ENCODE assay signal across 14 cellular contexts in the genomic region with DNA sequence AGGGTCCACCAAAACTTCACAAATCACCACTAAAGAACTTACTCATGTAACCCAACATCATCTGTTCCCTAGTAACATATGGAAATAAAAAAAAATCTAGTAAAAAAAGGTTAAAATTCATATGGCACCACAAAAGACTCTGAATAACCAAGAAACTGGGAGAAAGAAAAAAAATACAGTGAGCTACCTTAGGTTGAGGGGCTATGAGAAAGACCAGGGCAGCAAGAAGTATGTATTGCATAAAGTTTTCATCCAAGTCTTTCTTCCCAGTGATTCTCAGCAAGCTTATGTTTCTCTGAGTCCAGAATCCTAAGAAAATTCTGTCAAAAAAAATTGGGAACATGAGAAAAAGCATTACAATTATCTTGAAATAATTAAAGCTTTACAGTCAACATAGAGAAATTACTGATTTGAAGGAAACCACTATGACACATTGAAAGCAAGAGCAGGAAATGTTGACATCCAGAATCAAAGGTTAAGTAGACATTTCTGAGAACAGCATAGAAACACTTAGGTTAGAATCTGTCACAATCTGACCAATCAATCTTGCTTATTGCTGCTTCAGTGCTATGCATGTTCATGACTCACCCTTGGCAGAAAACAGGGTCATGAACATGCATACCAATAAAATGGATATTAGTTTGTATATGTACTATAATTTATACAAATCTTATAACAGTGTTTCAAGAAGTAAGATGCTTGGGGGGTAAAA.
DNase-seq lines count a peak whose midpoint lies in the region; ATAC-seq, FAIRE-seq and TF ChIP-seq lines count a peak whose summit lies in the region.
"Had no signal": no experiment of that assay in that cellular context is flagged by ENCODE, and none has a peak within 500 bp of the region (broad histone marks: within the 10 kb centered on the region; RNA-seq: fewer than 3 reads in every experiment).

No MANE protein-coding gene starts in this region.

- H2AFZ ChIP-seq in SK-N-SH (ENCODE audit: low read depth): no peak overlapping the region
- no peak overlapping the region for H2AFZ ChIP-seq in GM12878 (ENCODE audit: control insufficient read depth, low read depth, low read length)

- H3K9ac ChIP-seq in SK-N-SH: no peak overlapping the region
- no peak overlapping the region for H3K9ac ChIP-seq in GM12878 (ENCODE audit: control insufficient read depth, insufficient read depth, low read length)
- H3K9ac ChIP-seq: neural progenitor cell had no signal

- peak overlapping the region; percentile 47 for H3K4me3 Mint-ChIP-seq in natural killer cell
- H3K4me3 Mint-ChIP-seq: neural progenitor cell had no signal

- TF ChIP-seq POLR2A in GM12878 (IDR thresholded peaks at IDR 0.05; ENCODE audit: low read depth, low read length): no peak

- no peak for FAIRE-seq in GM12878 (lab: Jason Lieb, UNC)

- intact Hi-C loops in GM12878 (cut with micrococcal nuclease; ENCODE audit: unreplicated experiment) (no loop called here), natural killer cell (cut with micrococcal nuclease) (no loop called here)

- no peaks in the 10 kb centered on the region for H3F3A ChIP-seq in SK-N-SH (replicated peaks; ENCODE audit: insufficient read depth)

- in situ Hi-C loops in GM12878 (cut with MboI): no loop called here

- no peak for ATAC-seq in SK-N-SH treated with all-trans-retinoic acid at 6 μM for 48 hours
- peak; percentile 97 for ATAC-seq in GM12878
- ATAC-seq in natural killer cell: peak; percentile 91 to 98 (median 95)
- ATAC-seq in GM19351 (IDR thresholded peaks at IDR 0.05; ENCODE audit: unreplicated experiment): no peak

- no peak overlapping the region for H3K27ac ChIP-seq in SK-N-SH (ENCODE audit: low read depth in 2 of 2, low read length in 1 of 2)
- no peak overlapping the region for H3K27ac ChIP-seq in GM12878 (ENCODE audit: control insufficient read depth, insufficient read depth)
- H3K27ac ChIP-seq: neural progenitor cell had no signal

- H3K36me3 Mint-ChIP-seq in natural killer cell: no peaks in the 10 kb centered on the region
- H3K36me3 Mint-ChIP-seq: neural progenitor cell had no signal

- RAD21 ChIA-PET in GM12878 (lab: Charles Lee; ENCODE audit: unreplicated experiment): interaction anchor here (1.0 kb wide), 1 partner anchor 11 kb away, joined by 3 read pairs; no protein-coding TSS in a partner anchor

- H4K20me1 ChIP-seq in SK-N-SH (ENCODE audit: insufficient read depth) (no peaks in the 10 kb centered on the region), GM12878 (ENCODE audit: control insufficient read depth, insufficient read depth) (no peaks in the 10 kb centered on the region)

- SMC1A ChIA-PET in GM12878 (lab: Charles Lee; ENCODE audit: uncharacterized antibody, unreplicated experiment): interaction anchor here (2.8 kb wide), 1 partner anchor 11 kb away, joined by 15 read pairs; no protein-coding TSS in a partner anchor

- peak overlapping the region; percentile 81 to 82 for H3K27ac Mint-ChIP-seq in natural killer cell
- H3K27ac Mint-ChIP-seq: neural progenitor cell had no signal

- DNase-seq in SK-N-SH: no peak
- peak; percentile 49 to 51 for DNase-seq in Kasumi-1 (lab: John Stamatoyannopoulos, UW)
- DNase-seq in GM12878 (ENCODE audit: low read depth, low spot score): no peak
- DNase-seq in natural killer cell: no peak
- no peak for DNase-seq in occipital lobe (lab: John Stamatoyannopoulos, UW)
- DNase-seq in retina: no peak
- DNase-seq: activated CD8-positive, alpha-beta memory T cell treated with anti-CD3 and anti-CD28 coated beads for 24 hours; amniotic stem cell; KG1; NCI-H345; stimulated activated CD8-positive, alpha-beta memory T cell treated with anti-CD3 and anti-CD28 coated beads, Interleukin-4, amount 100 ng/mL, for 48 hours had no signal

- H3K4me3 ChIP-seq in SK-N-SH (ENCODE audit: low read depth in 2 of 2, low read length in 1 of 2): no peak overlapping the region
- H3K4me3 ChIP-seq in GM12878: no peak overlapping the region
- H3K4me3 ChIP-seq: neural progenitor cell had no signal

- CTCF ChIA-PET in SK-N-SH (lab: Yijun Ruan, JAX) (no interaction called here), GM12878 (lab: Yijun Ruan, JAX) (interaction anchor here (1.3 kb wide), 1 partner anchor 9 kb away, joined by 5 read pairs; no protein-coding TSS in a partner anchor)

- H3K36me3 ChIP-seq in SK-N-SH (replicated peaks in 1 of 2; ENCODE audit: control insufficient read depth in 1 of 2, insufficient read depth in 2 of 2, low read length in 1 of 2) (no peaks in the 10 kb centered on the region), GM12878 (ENCODE audit: control insufficient read depth in 2 of 2, insufficient read depth in 2 of 2, low read length in 1 of 2) (no peaks in the 10 kb centered on the region)
- H3K36me3 ChIP-seq: neural progenitor cell had no signal

- H3K27me3 Mint-ChIP-seq in natural killer cell (ENCODE audit: low read depth in 2 of 2): no peaks in the 10 kb centered on the region

- H3K4me1 ChIP-seq in SK-N-SH (ENCODE audit: control insufficient read depth in 1 of 2, insufficient read depth in 2 of 2, low read depth in 1 of 2, low read length in 1 of 2) (no peaks in the 10 kb centered on the region), GM12878 (ENCODE audit: control insufficient read depth, insufficient read depth, low read length) (no peaks in the 10 kb centered on the region)
- H3K4me1 ChIP-seq: neural progenitor cell had no signal

- TF ChIP-seq EP300 in SK-N-SH (IDR thresholded peaks at IDR 0.05; ENCODE audit: borderline replicate concordance in 1 of 2, low read depth in 1 of 2, low read length in 1 of 2) (no peak), GM12878 (IDR thresholded peaks at IDR 0.05; ENCODE audit: borderline replicate concordance in 1 of 2, control insufficient read depth in 1 of 2, low read depth in 2 of 2, low read length in 2 of 2) (no peak)

- TF ChIP-seq CTCF in SK-N-SH (IDR thresholded peaks at IDR 0.05) (no peak), GM12878 (IDR thresholded peaks at IDR 0.05 in 2 of 3, conservative IDR thresholded peaks at IDR 0.05 in 1 of 3; ENCODE audit: control insufficient read depth in 2 of 3, extremely low read depth in 1 of 3, insufficient read depth in 1 of 3, low read depth in 3 of 3, low read length in 3 of 3) (no peak), natural killer cell (IDR thresholded peaks at IDR 0.05) (no peak)

- no peaks in the 10 kb centered on the region for H3K79me2 ChIP-seq in SK-N-SH (ENCODE audit: insufficient read depth)
- H3K79me2 ChIP-seq in GM12878 (ENCODE audit: control insufficient read depth, insufficient read depth, low read length): no peaks in the 10 kb centered on the region

- peaks cover 5 to 7% of the 10 kb centered on the region in 2 donors for H3K9me3 Mint-ChIP-seq in natural killer cell
- H3K9me3 Mint-ChIP-seq: neural progenitor cell had no signal

- H3K4me1 Mint-ChIP-seq in natural killer cell: peaks cover 47 to 49% of the 10 kb centered on the region in 2 donors
- H3K4me1 Mint-ChIP-seq: neural progenitor cell had no signal

- BruUV-seq in GM12878 (replicated peaks; lab: Mats Ljungman, UMichigan): no TSS peak

- H3K9me2 ChIP-seq in SK-N-SH: no peaks in the 10 kb centered on the region

- H3K9me3 ChIP-seq in SK-N-SH (no peaks in the 10 kb centered on the region), GM12878 (replicated peaks; ENCODE audit: control insufficient read depth, insufficient read depth, low read length) (no peaks in the 10 kb centered on the region)

- H3K27me3 ChIP-seq in SK-N-SH (ENCODE audit: insufficient read depth): no peaks in the 10 kb centered on the region
- no peaks in the 10 kb centered on the region for H3K27me3 ChIP-seq in GM12878 (replicated peaks in 1 of 2; ENCODE audit: control insufficient read depth in 2 of 2, insufficient read depth in 2 of 2, low read length in 1 of 2)
- H3K27me3 ChIP-seq: neural progenitor cell had no signal

- TF ChIP-seq RAD21 in SK-N-SH (IDR thresholded peaks at IDR 0.05; ENCODE audit: low read length) (no peak), GM12878 (IDR thresholded peaks at IDR 0.05; ENCODE audit: insufficient read depth, low read depth, low read length) (no peak)

- H3K4me2 ChIP-seq in SK-N-SH (no peak overlapping the region), GM12878 (ENCODE audit: control insufficient read depth, insufficient read depth) (no peak overlapping the region)
- H3K4me2 ChIP-seq: neural progenitor cell had no signal

- POLR2A ChIA-PET in SK-N-SH (lab: Yijun Ruan, JAX) (no interaction called here), GM12878 (lab: Charles Lee) (interaction anchor here (1.0 kb wide), 1 partner anchor 10 kb away, joined by 3 read pairs; no protein-coding TSS in a partner anchor)

TF ChIP-seq in SK-N-SH treated with all-trans-retinoic acid at 6 μM for 48 hours, 23 proteins besides CTCF, POLR2A, EP300 and RAD21 (continues in another document):
- TF ChIP-seq GLIS3 (CRISPR knock-in tag; IDR thresholded peaks at IDR 0.05): no peak

TF ChIP-seq in SK-N-SH, 30 proteins besides CTCF, POLR2A, EP300 and RAD21:
- TF ChIP-seq TEAD4 (IDR thresholded peaks at IDR 0.05; ENCODE audit: borderline replicate concordance, insufficient read depth) (no peak), USF2 (IDR thresholded peaks at IDR 0.05; ENCODE audit: borderline replicate concordance, low read depth, low read length) (no peak), RFX5 (IDR thresholded peaks at IDR 0.05; ENCODE audit: low read length) (no peak)

TF ChIP-seq in GM12878, 131 proteins besides CTCF, POLR2A, EP300 and RAD21 (continues in another document):
- no peak for TF ChIP-seq EZH2 (IDR thresholded peaks at IDR 0.05; ENCODE audit: borderline replicate concordance, control insufficient read depth, low read depth, low read length)
- TF ChIP-seq BMI1 (IDR thresholded peaks at IDR 0.05; ENCODE audit: borderline replicate concordance): no peak
- TF ChIP-seq TCF12 (IDR thresholded peaks at IDR 0.05; ENCODE audit: low read depth, low read length): no peak
- no peak for TF ChIP-seq HDAC2 (IDR thresholded peaks at IDR 0.05)
- TF ChIP-seq ETV6 (conservative IDR thresholded peaks at IDR 0.05 in 1 of 2, IDR thresholded peaks at IDR 0.05 in 1 of 2; ENCODE audit: borderline replicate concordance in 1 of 2, low read depth in 1 of 2): no peak
- TF ChIP-seq, protein P1, sequence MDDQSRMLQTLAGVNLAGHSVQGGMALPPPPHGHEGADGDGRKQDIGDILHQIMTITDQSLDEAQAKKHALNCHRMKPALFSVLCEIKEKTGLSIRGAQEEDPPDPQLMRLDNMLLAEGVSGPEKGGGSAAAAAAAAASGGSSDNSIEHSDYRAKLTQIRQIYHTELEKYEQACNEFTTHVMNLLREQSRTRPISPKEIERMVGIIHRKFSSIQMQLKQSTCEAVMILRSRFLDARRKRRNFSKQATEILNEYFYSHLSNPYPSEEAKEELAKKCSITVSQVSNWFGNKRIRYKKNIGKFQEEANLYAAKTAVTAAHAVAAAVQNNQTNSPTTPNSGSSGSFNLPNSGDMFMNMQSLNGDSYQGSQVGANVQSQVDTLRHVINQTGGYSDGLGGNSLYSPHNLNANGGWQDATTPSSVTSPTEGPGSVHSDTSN (IDR thresholded peaks at IDR 0.05; ENCODE audit: insufficient replicate concordance, low read depth, low read length): peak; percentile 9

Comparison
In these comparisons a context has a peak if more than half of its experiments do, and no peak if none do; other contexts are left out.
1. ATAC-seq: peak in GM12878 (single experiment) and natural killer cell (3 of 3); none in SK-N-SH treated with all-trans-retinoic acid at 6 μM for 48 hours (single experiment) and GM19351 (single experiment).
2. DNase-seq: peak in Kasumi-1 (2 of 2); none in SK-N-SH (single experiment), GM12878 (single experiment), natural killer cell (single experiment), occipital lobe (single experiment) and retina (single experiment).